ENCODE assay signal across 26 cellular contexts in the genomic region with DNA sequence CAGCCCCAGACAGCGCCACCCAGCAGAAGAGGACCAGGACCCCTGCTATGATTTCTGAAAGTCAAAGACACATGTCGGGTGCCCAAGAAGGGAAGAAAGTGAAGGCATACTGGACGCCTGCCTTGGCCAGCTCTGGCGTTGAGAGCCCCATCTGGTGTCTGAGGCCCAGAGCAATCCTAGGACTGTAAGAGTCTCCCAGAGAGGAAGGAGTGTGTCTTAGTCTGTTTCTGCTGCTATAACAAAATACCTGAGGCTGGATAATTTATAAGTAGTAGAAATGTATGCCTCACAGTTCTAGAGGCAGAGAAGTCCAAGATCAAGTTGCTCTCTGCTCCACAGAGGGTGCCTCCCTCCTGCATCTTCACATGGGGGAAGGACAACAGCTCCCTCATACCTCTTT. TPM values are rescaled to one million over a fixed set of nuclear protein-coding genes. Genes with fewer than 3 reads are reported as not detected.
"Had no signal": no experiment of that assay in that cellular context is flagged by ENCODE, and none has a peak within 500 bp of the region (broad histone marks: within the 10 kb centered on the region; RNA-seq: fewer than 3 reads in every experiment).

No MANE protein-coding gene starts in this region.

- ATAC-seq: Panc1, PC-3 had no signal

- H3K27ac ChIP-seq: KMS-11, RWPE1 had no signal

- H3K9me3 ChIP-seq: SK-N-SH had no signal

- H3K4me2 ChIP-seq: KMS-11, SK-N-SH had no signal

- H3K9ac ChIP-seq: KMS-11, SK-N-SH had no signal

- DNase-seq: IMR-90; Kasumi-1; MM.1S; NCI-H1092 treated with DMSO at 0.1 percent for 48 hours; NCI-H1436; NCI-H187; NCI-H2029; NCI-H2081 treated with DMSO at 0.1 percent for 48 hours; NCI-H2171; NCI-H226; NCI-H446; NCI-H510A; NCI-H524 treated with DMSO at 0.1 percent for 48 hours; NCI-H69; NCI-H774; NK-92 treated with Interleukin-12 subunit alpha and Interleukin-12 subunit beta, amount 100 ng/mL, for 24 hours; PC-3; SHP77; SK-N-SH; SW 1271 had no signal

RNA-seq across cellular contexts. Expression of a gene that starts 10.8 kb away (rescaled TPM):
- total RNA-seq: HT-29, IMR-90, M059J, OCI-LY7 had no signal
- polyA plus RNA-seq: IMR-90, SK-N-SH had no signal
